In genomic region chr17:8649157-8650118, GRCh38 we compare ENCODE assay signal across 2 cellular contexts.
TF ChIP-seq lines count a peak whose summit lies in the region.

No MANE protein-coding gene starts in this region.

TF ChIP-seq in K562, 482 proteins besides CTCF, POLR2A, EP300 and RAD21:
- TF ChIP-seq ATF3 (IDR thresholded peaks at IDR 0.05) (peak; percentile 31; the same call in 1 of the 2 replicates), ATF3 (CRISPR knock-in tag; conservative IDR thresholded peaks at IDR 0.05) (no peak), ZBTB40 (IDR thresholded peaks at IDR 0.05) (no peak), ZBTB40 (CRISPR knock-in tag; IDR thresholded peaks at IDR 0.05) (no peak)

TF ChIP-seq in GM23338, 12 proteins besides CTCF, POLR2A, EP300 and RAD21:
- no peak for TF ChIP-seq STAT1 (IDR thresholded peaks at IDR 0.05; ENCODE audit: unreplicated experiment)
TF ChIP-seq in GM23338: peak in this region for 0.
